Comparison of ENCODE assay signal across 26 cellular contexts in the genomic region with DNA sequence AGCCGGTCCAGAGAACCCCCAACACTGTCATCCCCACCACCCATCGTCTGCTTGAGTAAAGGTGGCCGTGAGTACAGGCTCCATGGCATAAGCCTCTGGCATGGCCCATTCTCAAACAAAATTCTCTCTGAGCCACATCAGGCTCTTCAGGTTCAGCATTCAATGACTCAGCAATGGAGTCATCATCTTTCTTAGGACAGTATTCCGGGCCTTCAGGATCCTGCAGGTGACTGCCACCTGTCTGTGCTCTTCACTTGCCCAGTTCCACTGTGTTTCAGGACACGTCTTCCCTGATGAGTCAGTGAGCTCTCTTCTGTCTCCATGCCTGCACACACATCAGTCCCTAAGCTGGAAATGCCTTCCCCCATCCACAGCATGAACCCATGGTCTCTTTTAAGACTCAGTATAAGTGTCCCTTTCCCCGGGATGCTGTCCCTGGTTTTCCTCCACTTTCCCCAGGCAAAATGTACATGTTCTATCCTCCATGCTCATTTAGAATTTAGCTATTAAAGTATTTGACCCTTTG.
DNase-seq lines count a peak whose midpoint lies in the region; ATAC-seq and TF ChIP-seq lines count a peak whose summit lies in the region.
"Had no signal": no experiment of that assay in that cellular context is flagged by ENCODE, and none has a peak within 500 bp of the region (broad histone marks: within the 10 kb centered on the region; RNA-seq: fewer than 3 reads in every experiment).

No MANE protein-coding gene starts in this region.

- H3K9me3 Mint-ChIP-seq in progenitor cell of endocrine pancreas (ENCODE audit: low read depth), result peaks cover 19% of the 10 kb centered on the region
- H3K9me3 Mint-ChIP-seq in activated naive CD8-positive, alpha-beta T cell treated with anti-CD3 and anti-CD28 coated beads, Interleukin-2, amount 50 U/mL, for 24 hours, result peaks cover 8% of the 10 kb centered on the region
- H3K9me3 Mint-ChIP-seq: CD8-positive, alpha-beta memory T cell; central memory CD8-positive, alpha-beta T cell had no signal

- H3K4me1 Mint-ChIP-seq in progenitor cell of endocrine pancreas (ENCODE audit: low read depth), result peaks cover 25% of the 10 kb centered on the region
- H3K4me1 Mint-ChIP-seq in activated naive CD8-positive, alpha-beta T cell treated with anti-CD3 and anti-CD28 coated beads, Interleukin-2, amount 50 U/mL, for 24 hours, result no peaks in the 10 kb centered on the region
- H3K4me1 Mint-ChIP-seq: CD8-positive, alpha-beta memory T cell; central memory CD8-positive, alpha-beta T cell had no signal

- H3K27me3 Mint-ChIP-seq in progenitor cell of endocrine pancreas, result no peaks in the 10 kb centered on the region
- peaks cover 2% of the 10 kb centered on the region for H3K27me3 Mint-ChIP-seq in activated naive CD8-positive, alpha-beta T cell treated with anti-CD3 and anti-CD28 coated beads, Interleukin-2, amount 50 U/mL, for 24 hours
- H3K27me3 Mint-ChIP-seq: CD8-positive, alpha-beta memory T cell; central memory CD8-positive, alpha-beta T cell; effector memory CD8-positive, alpha-beta T cell had no signal

- TF ChIP-seq CTCF in progenitor cell of endocrine pancreas (IDR thresholded peaks at IDR 0.05; ENCODE audit: unreplicated experiment), result no peak

- H3K36me3 Mint-ChIP-seq in progenitor cell of endocrine pancreas (ENCODE audit: insufficient read depth), result peaks cover 2% of the 10 kb centered on the region
- H3K36me3 Mint-ChIP-seq in activated naive CD8-positive, alpha-beta T cell treated with anti-CD3 and anti-CD28 coated beads, Interleukin-2, amount 50 U/mL, for 24 hours (ENCODE audit: low read depth), result no peaks in the 10 kb centered on the region

- no peak overlapping the region for H3K4me3 Mint-ChIP-seq in progenitor cell of endocrine pancreas (ENCODE audit: low read depth)
- H3K4me3 Mint-ChIP-seq in activated naive CD8-positive, alpha-beta T cell treated with anti-CD3 and anti-CD28 coated beads, Interleukin-2, amount 50 U/mL, for 24 hours, result no peak overlapping the region
- H3K4me3 Mint-ChIP-seq: CD8-positive, alpha-beta memory T cell; central memory CD8-positive, alpha-beta T cell; effector memory CD8-positive, alpha-beta T cell had no signal

- no peak for ATAC-seq in GM18907 (IDR thresholded peaks at IDR 0.05; ENCODE audit: unreplicated experiment)
- no peak for ATAC-seq in activated naive CD8-positive, alpha-beta T cell treated with anti-CD3 and anti-CD28 coated beads, Interleukin-2, amount 50 U/mL, for 24 hours
- ATAC-seq: activated CD4-positive, CD25-positive, alpha-beta regulatory T cell treated with anti-CD3 and anti-CD28 coated beads, Interleukin-2, amount 50 U/mL, for 24 hours; effector memory CD8-positive, alpha-beta T cell; left cardiac atrium; right cardiac atrium had no signal

- peak; percentile 3 for DNase-seq in ELR (ENCODE audit: low read depth)
- peak; percentile 53 for DNase-seq in LHCN-M2 (ENCODE audit: low read depth)
- DNase-seq in epithelial cell of prostate (ENCODE audit: low read depth, low spot score), result peak; percentile 6
- no peak for DNase-seq in progenitor cell of endocrine pancreas (ENCODE audit: low spot score, unreplicated experiment)
- DNase-seq in islet precursor cell, result no peak
- DNase-seq in activated naive CD8-positive, alpha-beta T cell treated with anti-CD3 and anti-CD28 coated beads, Interleukin-2, amount 50 U/mL, for 24 hours, result no peak
- DNase-seq in MV-4-11 (lab: John Stamatoyannopoulos, UW), result no peak
- DNase-seq: activated CD4-positive, alpha-beta T cell treated with anti-CD3 and anti-CD28 coated beads, Interleukin-2, amount 50 U/mL, for 4 hours; activated T-cell treated with anti-CD3 and anti-CD28 coated beads, Interleukin-2, amount 50 U/mL, for 48 hours; BE2C; CD8-positive, alpha-beta memory T cell; effector memory CD8-positive, alpha-beta T cell; KG1; left cardiac atrium; NCI-H1417 treated with DMSO at 0.1 percent for 48 hours; NCI-H2029 treated with DMSO at 0.1 percent for 48 hours; NCI-H526 treated with DMSO at 0.1 percent for 48 hours; pancreas; right cardiac atrium; stimulated activated CD4-positive, alpha-beta T cell treated with anti-CD3 and anti-CD28 coated beads, Interleukin-2, amount 100 ng/mL, for 48 hours; T-helper 2 cell; transverse colon had no signal

- peak overlapping the region; percentile 93 for H3K27ac Mint-ChIP-seq in progenitor cell of endocrine pancreas
- H3K27ac Mint-ChIP-seq in activated naive CD8-positive, alpha-beta T cell treated with anti-CD3 and anti-CD28 coated beads, Interleukin-2, amount 50 U/mL, for 24 hours, result no peak overlapping the region
- H3K27ac Mint-ChIP-seq: effector memory CD8-positive, alpha-beta T cell had no signal

- H3K27ac ChIP-seq in epithelial cell of prostate, result no peak overlapping the region
- H3K27ac ChIP-seq: PC-9, transverse colon had no signal

Comparison
In these comparisons a context has a peak if more than half of its experiments do, and no peak if none do; other contexts are left out.
1. DNase-seq: peak in ELR (single experiment), LHCN-M2 (single experiment) and epithelial cell of prostate (single experiment); none in progenitor cell of endocrine pancreas (single experiment), islet precursor cell (single experiment), activated naive CD8-positive, alpha-beta T cell treated with anti-CD3 and anti-CD28 coated beads, Interleukin-2, amount 50 U/mL, for 24 hours (single experiment) and MV-4-11 (single experiment).